Comparison of ENCODE assay signal across 14 cellular contexts in genomic region chr5:143966280-143966679, GRCh38.
A peak's percentile ranks its signal among the peaks of the same experiment; 100 is the strongest.
DNase-seq lines count a peak whose midpoint lies in the region; ATAC-seq and TF ChIP-seq lines count a peak whose summit lies in the region.
"Had no signal": no experiment of that assay in that cellular context is flagged by ENCODE, and none has a peak within 500 bp of the region (broad histone marks: within the 10 kb centered on the region; RNA-seq: fewer than 3 reads in every experiment).

No MANE protein-coding gene starts in this region.

- H2AFZ ChIP-seq in GM23248 (0 out of 2 replicates have a peak overlapping the region, but pooled peaks have one; percentile 1), osteoblast (ENCODE audit: low read length) (peak overlapping the region; percentile 5)

- peaks cover 18% of the 10 kb centered on the region for H3F3A ChIP-seq in GM23248 (ENCODE audit: insufficient read depth)

- in situ Hi-C loops in GM23248 (cut with MboI) = no loop called here

- no peaks in the 10 kb centered on the region for H3K36me3 ChIP-seq in BLaER1 treated with 17β-estradiol and CSF1 and Interleukin-3, amounts not matched to agents 10 nM and 100 nM
- H3K36me3 ChIP-seq in GM23248 (ENCODE audit: low read depth) (no peaks in the 10 kb centered on the region), osteoblast (ENCODE audit: insufficient read depth, low read length) (no peaks in the 10 kb centered on the region), upper lobe of left lung (no peaks in the 10 kb centered on the region), right atrium auricular region (no peaks in the 10 kb centered on the region)
- H3K36me3 ChIP-seq: HAP-1 had no signal

- H3K79me2 ChIP-seq in GM23248 (ENCODE audit: insufficient read depth) (no peaks in the 10 kb centered on the region), osteoblast (ENCODE audit: insufficient read depth, low read length) (no peaks in the 10 kb centered on the region)

- no peak overlapping the region for H3K4me3 ChIP-seq in BLaER1 treated with 17β-estradiol and CSF1 and Interleukin-3, amounts not matched to agents 10 nM and 100 nM
- H3K4me3 ChIP-seq in GM23248 (no peak overlapping the region), osteoblast (ENCODE audit: insufficient read depth, low read length) (no peak overlapping the region), upper lobe of left lung (no peak overlapping the region), right atrium auricular region (no peak overlapping the region)
- H3K4me3 ChIP-seq: GM12878, HAP-1 had no signal

- H3K27ac ChIP-seq in BLaER1 treated with 17β-estradiol and CSF1 and Interleukin-3, amounts not matched to agents 10 nM and 100 nM = peak overlapping the region in 1 of 11 experiments; percentile 3; a peak in 2 of 22 replicates
- H3K27ac ChIP-seq in GM23248 (no peak overlapping the region), osteoblast (ENCODE audit: low read depth, low read length) (no peak overlapping the region), upper lobe of left lung (no peak overlapping the region), right atrium auricular region (no peak overlapping the region)

- ATAC-seq in upper lobe of left lung (ENCODE audit: low FRiP score in 2 of 2) = no peak
- ATAC-seq: GM12878 had no signal

- H3K4me2 ChIP-seq in BLaER1 treated with 17β-estradiol and CSF1 and Interleukin-3, amounts not matched to agents 10 nM and 100 nM = peak overlapping the region in 6 of 11 experiments; percentile 25 to 64 (median 40); a peak in 10 of 22 replicates
- no peak overlapping the region for H3K4me2 ChIP-seq in GM23248 (ENCODE audit: unreplicated experiment)
- no peak overlapping the region for H3K4me2 ChIP-seq in osteoblast (ENCODE audit: insufficient read depth, low read length)

- 100% methylated on average over 1 of the region's 1 CpG for WGBS in GM23248 (ENCODE audit: low coverage in 1 of 2, low lambda C conversion rate in 2 of 2, missing lambda C conversion rate in 2 of 2), 2 experiments
- WGBS in upper lobe of left lung, 2 donors = 92 to 97% methylated on average over 1 of the region's 1 CpG

- no peaks in the 10 kb centered on the region for H3K9me3 ChIP-seq in BLaER1 treated with 17β-estradiol and CSF1 and Interleukin-3, amounts not matched to agents 10 nM and 100 nM (replicated peaks in 1 of 11)
- H3K9me3 ChIP-seq in GM23248 (ENCODE audit: low read depth) (no peaks in the 10 kb centered on the region), osteoblast (ENCODE audit: low read depth, low read length) (no peaks in the 10 kb centered on the region), upper lobe of left lung (no peaks in the 10 kb centered on the region), right atrium auricular region (no peaks in the 10 kb centered on the region)
- H3K9me3 ChIP-seq: HAP-1 had no signal

- no peaks in the 10 kb centered on the region for H3K27me3 ChIP-seq in BLaER1 treated with 17β-estradiol and CSF1 and Interleukin-3, amounts not matched to agents 10 nM and 100 nM
- H3K27me3 ChIP-seq in GM23248 (replicated peaks; ENCODE audit: insufficient read depth) (no peaks in the 10 kb centered on the region), osteoblast (ENCODE audit: insufficient read depth, low read length) (no peaks in the 10 kb centered on the region), upper lobe of left lung (no peaks in the 10 kb centered on the region), right atrium auricular region (no peaks in the 10 kb centered on the region)

- H3K4me1 ChIP-seq in BLaER1 treated with 17β-estradiol and CSF1 and Interleukin-3, amounts not matched to agents 10 nM and 100 nM = peaks cover 13 to 37% (median 22%) of the 10 kb centered on the region in 10 experiments; a peak in 19 of 20 replicates
- H3K4me1 ChIP-seq in GM23248 (ENCODE audit: insufficient read depth) = peaks cover 19% of the 10 kb centered on the region
- H3K4me1 ChIP-seq in osteoblast (ENCODE audit: insufficient read depth, low read length) = peaks cover 16% of the 10 kb centered on the region
- H3K4me1 ChIP-seq in upper lobe of left lung = no peaks in the 10 kb centered on the region
- no peaks in the 10 kb centered on the region for H3K4me1 ChIP-seq in right atrium auricular region
- H3K4me1 ChIP-seq: HAP-1 had no signal

- no peaks in the 10 kb centered on the region for H3K9me2 ChIP-seq in GM23248 (ENCODE audit: insufficient read depth)

- no peak overlapping the region for H3K9ac ChIP-seq in BLaER1 treated with 17β-estradiol and CSF1 and Interleukin-3, amounts not matched to agents 10 nM and 100 nM
- no peak overlapping the region for H3K9ac ChIP-seq in GM23248

- DNase-seq in GM23248 (no peak), dermis blood vessel endothelial cell (peak; percentile 7), osteoblast (ENCODE audit: insufficient read length, low spot score, missing footprints) (no peak), upper lobe of left lung (no peak), right atrium auricular region (ENCODE audit: low spot score) (no peak)
- DNase-seq: C1 segment of cervical spinal cord; CD4-positive, CD25-positive, alpha-beta regulatory T cell; CD8-positive, alpha-beta memory T cell; COR-L47; DMS 273 treated with DMSO at 0.1 percent for 48 hours; DMS79 had no signal

- no peaks in the 10 kb centered on the region for H4K20me1 ChIP-seq in BLaER1 treated with 17β-estradiol and CSF1 and Interleukin-3, amounts not matched to agents 10 nM and 100 nM
- H4K20me1 ChIP-seq in GM23248 (ENCODE audit: insufficient read depth) (no peaks in the 10 kb centered on the region), osteoblast (ENCODE audit: insufficient read depth, low read length) (no peaks in the 10 kb centered on the region)

- no peak for TF ChIP-seq EP300 in upper lobe of left lung (IDR thresholded peaks at IDR 0.05)

- TF ChIP-seq CTCF in osteoblast (IDR thresholded peaks at IDR 0.05; ENCODE audit: extremely low read depth, low read depth, low read length) (no peak), upper lobe of left lung (IDR thresholded peaks at IDR 0.05) (no peak), right atrium auricular region (IDR thresholded peaks at IDR 0.05) (no peak)

- TF ChIP-seq POLR2A in upper lobe of left lung (IDR thresholded peaks at IDR 0.05) = no peak

Comparison
In these comparisons a context has a peak if more than half of its experiments do, and no peak if none do; other contexts are left out.
1. H3K4me2 ChIP-seq: peak in BLaER1 treated with 17β-estradiol and CSF1 and Interleukin-3, amounts not matched to agents 10 nM and 100 nM (6 of 11); none in GM23248 (single experiment) and osteoblast (single experiment).